Comparison of ENCODE assay signal across 8 cellular contexts in genomic region chr2:211745295-211746097, GRCh38.
DNase-seq lines count a peak whose midpoint lies in the region; ATAC-seq, FAIRE-seq and TF ChIP-seq lines count a peak whose summit lies in the region.

No MANE protein-coding gene starts in this region.

- H3K27me3 ChIP-seq in right lobe of liver, result no peaks in the 10 kb centered on the region
- H3K27me3 ChIP-seq in aorta (ENCODE audit: control insufficient read depth in 1 of 2, insufficient read depth in 2 of 2, low read length in 1 of 2), result no peaks in the 10 kb centered on the region

- H3K36me3 ChIP-seq in right lobe of liver (no peaks in the 10 kb centered on the region), aorta (ENCODE audit: control insufficient read depth in 1 of 2, insufficient read depth in 2 of 2, low read length in 1 of 2) (no peaks in the 10 kb centered on the region)

- H3K4me3 ChIP-seq in AG09309 (ENCODE audit: control insufficient read depth, low read depth, low read length) (no peak overlapping the region), coronary artery (no peak overlapping the region), right lobe of liver (no peak overlapping the region), aorta (ENCODE audit: low read length in 2 of 2) (no peak overlapping the region)

- DNase-seq in AG09309 (ENCODE audit: low read depth), result peak; percentile 25
- peak; percentile 33 for DNase-seq in GM12891 (ENCODE audit: insufficient read length, low spot score)
- peak; percentile 56 for DNase-seq in M059J (ENCODE audit: low read depth)
- DNase-seq in RPMI7951 (ENCODE audit: low read depth), result peak; percentile 47
- no peak for DNase-seq in coronary artery (ENCODE audit: low spot score)
- peak in 2 of 3 donors; percentile 24 to 51 for DNase-seq in right lobe of liver
- DNase-seq in aorta, result no peak

- no peaks in the 10 kb centered on the region for H3K9me3 ChIP-seq in right lobe of liver
- no peaks in the 10 kb centered on the region for H3K9me3 ChIP-seq in aorta (ENCODE audit: control insufficient read depth, low read length)

- no peaks in the 10 kb centered on the region for H3K4me1 ChIP-seq in right lobe of liver
- no peaks in the 10 kb centered on the region for H3K4me1 ChIP-seq in aorta (ENCODE audit: control insufficient read depth in 1 of 2, insufficient read depth in 2 of 2, low read length in 2 of 2)

- WGBS in right lobe of liver (ENCODE audit: insufficient coverage, low coverage, low lambda C conversion rate, missing lambda C conversion rate), result 35% methylated on average over 4 of the region's 4 CpGs
- WGBS in aorta, 2 donors, result 33 to 54% methylated on average over 4 of the region's 4 CpGs

- peak; percentile 91 for ATAC-seq in HG02588 (IDR thresholded peaks at IDR 0.05; ENCODE audit: unreplicated experiment)
- peak; percentile 80 to 86 (median 83) for ATAC-seq in right lobe of liver
- peak; percentile 76 for ATAC-seq in aorta (ENCODE audit: low FRiP score)

- H3K27ac ChIP-seq in coronary artery (no peak overlapping the region), right lobe of liver (no peak overlapping the region), aorta (ENCODE audit: low read depth in 1 of 2, low read length in 2 of 2) (no peak overlapping the region)

- peak; percentile 95 for TF ChIP-seq CTCF in AG09309 (IDR thresholded peaks at IDR 0.05; ENCODE audit: control insufficient read depth, insufficient read depth, low read depth, low read length, missing control alignments)
- TF ChIP-seq CTCF in coronary artery (IDR thresholded peaks at IDR 0.05), result peak; percentile 44
- peak; percentile 50 to 88 (median 84) for TF ChIP-seq CTCF in right lobe of liver (IDR thresholded peaks at IDR 0.05)

- TF ChIP-seq POLR2A in GM12891 (IDR thresholded peaks at IDR 0.05; ENCODE audit: low read depth, low read length), result no peak
- TF ChIP-seq POLR2A in right lobe of liver (IDR thresholded peaks at IDR 0.05), result no peak

- intact Hi-C loops in right lobe of liver (cut with DNase I), result no loop called here
- intact Hi-C loops in aorta (cut with DNase I), result loop anchor here (5.0 to 10.0 kb wide), 3 partner anchors 509 to 822 kb away; no protein-coding TSS in a partner anchor

- FAIRE-seq in GM12891 (lab: Jason Lieb, UNC), result peak; percentile 26

TF ChIP-seq in GM12891, 5 proteins besides CTCF, POLR2A, EP300 and RAD21:
- no peak for TF ChIP-seq PAX5 (IDR thresholded peaks at IDR 0.05; ENCODE audit: insufficient read depth, low read length, severe bottlenecking)
- TF ChIP-seq POU2F2 (IDR thresholded peaks at IDR 0.05; ENCODE audit: low read depth, low read length), result no peak
- no peak for TF ChIP-seq SPI1 (IDR thresholded peaks at IDR 0.05; ENCODE audit: low read depth, low read length)
- no peak for TF ChIP-seq POLR2AphosphoS5 (IDR thresholded peaks at IDR 0.05; ENCODE audit: low read depth, low read length)
- no peak for TF ChIP-seq TAF1 (IDR thresholded peaks at IDR 0.05; ENCODE audit: low read depth, low read length)
TF ChIP-seq in GM12891: peak in this region for 0.

Comparison
In these comparisons a context has a peak if more than half of its experiments do, and no peak if none do; other contexts are left out.
1. DNase-seq: peak in AG09309 (single experiment), GM12891 (single experiment), M059J (single experiment), RPMI7951 (single experiment) and right lobe of liver (2 of 3); none in coronary artery (single experiment) and aorta (0 of 2).
2. CTCF ChIP-seq: peak in every context shown above with its lines; median percentile 95 in AG09309; 84 in right lobe of liver; 44 in coronary artery.
3. intact Hi-C loops: an anchor here in aorta (5.0 to 10.0 kb wide); none called in right lobe of liver.
4. Peak in every context shown above with its lines, with median percentiles within 50 percentile points of each other: ATAC-seq.